8 cellular contexts compared by ENCODE assay signal in the genomic region with DNA sequence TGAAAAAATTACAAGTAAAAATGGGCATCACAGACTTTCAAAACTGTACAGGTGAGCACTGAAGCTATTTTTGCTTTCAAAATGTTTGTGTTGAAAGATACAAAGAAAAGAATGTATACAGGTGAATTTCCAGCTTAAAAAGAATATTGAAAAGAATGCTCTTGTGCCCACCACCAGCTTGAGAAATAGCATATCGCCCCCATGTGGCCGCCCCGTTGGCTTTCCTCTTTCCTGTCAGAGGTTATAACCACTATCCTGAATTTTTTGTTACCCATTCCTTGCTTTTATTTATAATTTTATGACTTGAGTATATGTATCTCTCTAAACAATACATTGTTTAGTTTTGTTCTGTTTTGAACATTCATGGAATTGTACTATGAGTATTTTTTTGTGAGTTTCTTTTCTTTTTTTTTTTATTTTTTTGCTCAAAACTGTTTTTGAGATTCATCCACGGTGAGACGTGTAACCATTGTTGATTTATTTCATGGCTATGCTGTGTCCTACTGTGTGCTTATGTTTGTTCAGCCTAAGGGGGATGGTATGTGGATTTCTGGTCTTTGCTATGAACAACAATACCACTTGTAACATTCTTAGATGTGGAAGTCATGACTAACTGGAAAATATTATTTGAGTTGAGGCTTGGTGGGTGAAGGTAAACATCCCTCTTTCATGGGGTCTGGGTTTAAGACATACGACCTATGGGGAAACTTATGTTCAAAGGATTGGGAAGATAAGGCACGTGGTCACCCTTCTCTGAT.
DNase-seq lines count a peak whose midpoint lies in the region; ATAC-seq and TF ChIP-seq lines count a peak whose summit lies in the region.

No MANE protein-coding gene starts in this region.

- TF ChIP-seq CTCF in SU-DHL-6 (IDR thresholded peaks at IDR 0.05; ENCODE audit: insufficient read depth, low read length, poor library complexity, severe bottlenecking), result peak; percentile 40

- H4K20me1 ChIP-seq in SU-DHL-6 (ENCODE audit: low read depth, low read length), result no peaks in the 10 kb centered on the region

- H3K9me2 ChIP-seq in SU-DHL-6 (replicated peaks; ENCODE audit: insufficient read depth, low read length), result no peaks in the 10 kb centered on the region

- POLR2A ChIA-PET in HEK293T (lab: Yijun Ruan, JAX), result no interaction called here

- no peaks in the 10 kb centered on the region for H3K79me2 ChIP-seq in SU-DHL-6 (ENCODE audit: insufficient read depth, low read length)

- H3K4me2 ChIP-seq in SU-DHL-6 (ENCODE audit: low read depth, low read length, poor library complexity, severe bottlenecking), result no peak overlapping the region

- DNase-seq in DMS 273 (lab: John Stamatoyannopoulos, UW; ENCODE audit: unreplicated experiment) (peak; percentile 61), DMS 273 treated with DMSO at 0.1 percent for 48 hours (lab: John Stamatoyannopoulos, UW) (no peak), HEK293T (ENCODE audit: extremely low spot score) (peak; percentile 21), kidney tubule cell (ENCODE audit: low spot score) (peak; percentile 17), UCSD-AML1 (lab: John Stamatoyannopoulos, UW; ENCODE audit: unreplicated experiment) (no peak)

- H3K36me3 ChIP-seq in SU-DHL-6 (ENCODE audit: low read length), result no peaks in the 10 kb centered on the region

- no peak overlapping the region for H3K4me3 ChIP-seq in SU-DHL-6 (ENCODE audit: insufficient read depth, low read length, poor library complexity, severe bottlenecking)

- no peaks in the 10 kb centered on the region for H3F3A ChIP-seq in SU-DHL-6 (ENCODE audit: insufficient read depth)

- CTCF ChIA-PET in HEK293T (lab: Yijun Ruan, JAX), result interaction anchor here (0.5 to 1.0 kb wide), 3 partner anchors 41 to 80 kb away, joined by 5 to 8 read pairs (median 6); no protein-coding TSS in a partner anchor

- no peak overlapping the region for H3K9ac ChIP-seq in SU-DHL-6 (ENCODE audit: low read length)

- no peak for ATAC-seq in HG03159 (IDR thresholded peaks at IDR 0.05; ENCODE audit: unreplicated experiment)
- no peak for ATAC-seq in GM19324 (IDR thresholded peaks at IDR 0.05; ENCODE audit: low FRiP score, unreplicated experiment)

- H3K27ac ChIP-seq in SU-DHL-6 (ENCODE audit: low read depth, low read length), result no peak overlapping the region

- no peak overlapping the region for H2AFZ ChIP-seq in SU-DHL-6 (ENCODE audit: low read depth, low read length, severe bottlenecking)

- 0 out of 2 replicates have a peak, but pooled peaks cover 2% of the 10 kb centered on the region for H3K27me3 ChIP-seq in SU-DHL-6 (ENCODE audit: low read length)

- no peaks in the 10 kb centered on the region for H3K9me3 ChIP-seq in SU-DHL-6 (ENCODE audit: insufficient read depth, low read length)

TF ChIP-seq in HEK293T, 16 proteins besides CTCF, POLR2A, EP300 and RAD21:
- TF ChIP-seq FOXA1 (IDR thresholded peaks at IDR 0.05), result no peak
- no peak for TF ChIP-seq BHLHE40 (IDR thresholded peaks at IDR 0.05; ENCODE audit: borderline replicate concordance)
- no peak for TF ChIP-seq SP1 (IDR thresholded peaks at IDR 0.05)
- no peak for TF ChIP-seq SUZ12 (IDR thresholded peaks at IDR 0.05)
- no peak for TF ChIP-seq L3MBTL2 (conservative IDR thresholded peaks at IDR 0.05)
TF ChIP-seq in HEK293T: peak in this region for 0.

Comparison
In these comparisons a context has a peak if more than half of its experiments do, and no peak if none do; other contexts are left out.
1. DNase-seq: peak in DMS 273 (single experiment), HEK293T (single experiment) and kidney tubule cell (single experiment); none in DMS 273 treated with DMSO at 0.1 percent for 48 hours (single experiment) and UCSD-AML1 (single experiment).